ENCODE assay signal across 9 cellular contexts in the genomic region with DNA sequence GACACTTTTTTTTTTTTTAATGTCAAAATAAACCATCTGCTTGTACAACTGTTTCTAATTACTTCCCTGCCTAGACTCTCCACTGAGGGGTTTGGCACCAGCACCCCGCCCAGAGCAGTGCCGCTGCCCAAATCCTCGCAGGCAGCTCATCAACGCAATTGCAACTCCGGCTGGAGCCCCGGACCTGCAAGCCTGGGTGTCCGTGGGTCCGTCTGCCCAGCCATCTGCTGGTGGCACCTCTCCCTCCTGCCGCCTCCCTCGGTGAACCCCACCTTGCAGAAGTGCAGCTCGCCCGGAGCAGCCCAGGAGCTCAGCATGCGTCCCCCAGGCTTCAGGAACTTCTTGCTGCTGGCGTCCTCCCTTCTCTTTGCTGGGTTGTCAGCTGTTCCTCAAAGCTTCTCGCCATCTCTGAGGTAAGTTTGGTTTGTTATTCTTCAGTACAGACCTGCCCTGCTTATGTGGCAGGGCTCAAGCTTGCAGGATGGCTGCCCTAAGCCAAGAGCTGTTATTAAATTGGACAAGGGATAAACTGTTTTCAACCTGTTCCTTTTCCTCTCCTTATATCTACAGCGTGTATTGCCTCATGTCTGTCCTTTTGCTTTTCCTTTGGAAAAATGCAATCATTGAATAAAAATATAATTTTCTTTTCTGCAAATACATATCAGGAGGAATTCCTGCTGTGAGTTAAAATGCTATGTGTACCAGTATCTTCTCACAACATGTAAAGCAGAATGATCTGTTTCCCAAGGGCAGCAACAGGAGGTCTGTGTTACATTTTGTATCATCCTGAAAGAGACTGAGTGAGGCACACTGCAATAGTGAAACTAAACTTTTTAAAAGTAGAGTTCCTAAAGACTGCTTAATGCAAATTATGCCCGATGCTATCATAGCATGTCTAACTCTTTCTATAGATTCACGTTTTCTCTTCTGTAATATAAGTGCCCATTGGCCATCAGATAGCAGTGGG. TPM values are rescaled to one million over a fixed set of nuclear protein-coding genes. Genes with fewer than 3 reads are reported as not detected.
A peak's percentile ranks its signal among the peaks of the same experiment; 100 is the strongest.
DNase-seq lines count a peak whose midpoint lies in the region; ATAC-seq and TF ChIP-seq lines count a peak whose summit lies in the region.
"Had no signal": no experiment of that assay in that cellular context is flagged by ENCODE, and none has a peak within 500 bp of the region (broad histone marks: within the 10 kb centered on the region; RNA-seq: fewer than 3 reads in every experiment).

Gene ITGBL1, plus strand, starts transcription at position 157 of the 967 bp plus-strand sequence. Its CDS starts 159 bp downstream, at position 316.

- no peaks in the 10 kb centered on the region for H3K36me3 ChIP-seq in ES-I3 (ENCODE audit: insufficient read depth, low read length)
- 0 out of 2 replicates have a peak, but pooled peaks cover 2% of the 10 kb centered on the region for H3K36me3 ChIP-seq in MG63
- H3K36me3 ChIP-seq in esophagus squamous epithelium, result no peaks in the 10 kb centered on the region
- H3K36me3 ChIP-seq in gastrocnemius medialis, result no peaks in the 10 kb centered on the region

- TF ChIP-seq POLR2A in esophagus squamous epithelium (IDR thresholded peaks at IDR 0.05), result no peak
- no peak for TF ChIP-seq POLR2A in gastrocnemius medialis (IDR thresholded peaks at IDR 0.05)

- H3K9ac ChIP-seq in ES-I3 (ENCODE audit: low read depth, low read length), result peak within 1 kb of the TSS; percentile 39; the same call in 1 of the 2 replicates

- TF ChIP-seq CTCF in esophagus squamous epithelium (IDR thresholded peaks at IDR 0.05) (no peak), gastrocnemius medialis (IDR thresholded peaks at IDR 0.05 in 4 of 5, conservative IDR thresholded peaks at IDR 0.05 in 1 of 5) (no peak)

- 45 to 50% methylated on average over 12 of the region's 18 CpGs for WGBS in esophagus squamous epithelium, 2 donors

- H3K27me3 Mint-ChIP-seq in activated T-helper 2 cell treated with anti-CD3 and anti-CD28 coated beads, Interferon-gamma antibody, Interleukin-2, Interleukin-4, amounts not matched to agents 10 μg/mL and 5 μg/mL and 100 μg/mL, durations not matched to agents 14 hours and 24 hours and 36 hours (ENCODE audit: low read depth), result peaks cover 11% of the 10 kb centered on the region

- peak; percentile 93 for ATAC-seq in GM21576 (IDR thresholded peaks at IDR 0.05; ENCODE audit: unreplicated experiment)
- no peak for ATAC-seq in gastrocnemius medialis
- ATAC-seq: K562 had no signal

- intact Hi-C loops in esophagus squamous epithelium (cut with DNase I), result no loop called here
- intact Hi-C loops in gastrocnemius medialis (cut with DNase I; ENCODE audit: low total_unique reads), result no loop called here
- intact Hi-C loops in activated T-helper 2 cell treated with anti-CD3 and anti-CD28 coated beads, Interferon-gamma antibody, Interleukin-2, Interleukin-4, amounts not matched to agents 10 μg/mL and 5 μg/mL and 100 μg/mL, durations not matched to agents 14 hours and 24 hours and 36 hours (cut with micrococcal nuclease), result no loop called here

- in situ Hi-C loops in gastrocnemius medialis (cut with MboI; ENCODE audit: low sequenced_read_pairs in 4 of 4), result no loop called here

- H3K27ac Mint-ChIP-seq in activated T-helper 2 cell treated with anti-CD3 and anti-CD28 coated beads, Interferon-gamma antibody, Interleukin-2, Interleukin-4, amounts not matched to agents 10 μg/mL and 5 μg/mL and 100 μg/mL, durations not matched to agents 14 hours and 24 hours and 36 hours, result no peak within 1 kb of the TSS

- H3K27ac ChIP-seq in esophagus squamous epithelium, result peak within 1 kb of the TSS in 2 of 4 donors; percentile 54 to 61
- H3K27ac ChIP-seq in gastrocnemius medialis, result peak within 1 kb of the TSS in 3 of 4 donors; percentile 21 to 54 (median 22)

- H3K4me1 ChIP-seq in ES-I3 (ENCODE audit: insufficient read depth, low read length) (peaks cover 17% of the 10 kb centered on the region), esophagus squamous epithelium (peaks cover 0 to 32% (median 4%) of the 10 kb centered on the region in 3 donors), gastrocnemius medialis (no peaks in the 10 kb centered on the region)

- H3K4me3 Mint-ChIP-seq in activated T-helper 2 cell treated with anti-CD3 and anti-CD28 coated beads, Interferon-gamma antibody, Interleukin-2, Interleukin-4, amounts not matched to agents 10 μg/mL and 5 μg/mL and 100 μg/mL, durations not matched to agents 14 hours and 24 hours and 36 hours (ENCODE audit: low read depth), result no peak within 1 kb of the TSS

- peak; percentile 66 for DNase-seq in MG63
- no peak for DNase-seq in esophagus squamous epithelium (lab: John Stamatoyannopoulos, UW)
- no peak for DNase-seq in gastrocnemius medialis
- no peak for DNase-seq in activated T-helper 2 cell treated with anti-CD3 and anti-CD28 coated beads, Interferon-gamma antibody, Interleukin-2, Interleukin-4, amounts not matched to agents 10 μg/mL and 5 μg/mL and 100 μg/mL, durations not matched to agents 14 hours and 24 hours and 36 hours (ENCODE audit: low spot score)
- DNase-seq in NCI-H774 (lab: John Stamatoyannopoulos, UW), result no peak
- DNase-seq in occipital lobe (lab: John Stamatoyannopoulos, UW), result no peak

- H3K4me3 ChIP-seq in MG63 (peak within 1 kb of the TSS; percentile 59), esophagus squamous epithelium (peak within 1 kb of the TSS; percentile 35 to 69 (median 50)), gastrocnemius medialis (peak within 1 kb of the TSS; percentile 29 to 51 (median 46))
- H3K4me3 ChIP-seq: K562 had no signal

- H3K27me3 ChIP-seq in MG63 (no peaks in the 10 kb centered on the region), esophagus squamous epithelium (peaks cover 0 to 19% (median 0%) of the 10 kb centered on the region in 4 donors), gastrocnemius medialis (no peaks in the 10 kb centered on the region)

- H3K9me3 Mint-ChIP-seq in activated T-helper 2 cell treated with anti-CD3 and anti-CD28 coated beads, Interferon-gamma antibody, Interleukin-2, Interleukin-4, amounts not matched to agents 10 μg/mL and 5 μg/mL and 100 μg/mL, durations not matched to agents 14 hours and 24 hours and 36 hours, result no peaks in the 10 kb centered on the region

- H3K4me1 Mint-ChIP-seq in activated T-helper 2 cell treated with anti-CD3 and anti-CD28 coated beads, Interferon-gamma antibody, Interleukin-2, Interleukin-4, amounts not matched to agents 10 μg/mL and 5 μg/mL and 100 μg/mL, durations not matched to agents 14 hours and 24 hours and 36 hours (ENCODE audit: low read depth), result no peaks in the 10 kb centered on the region

- H3K9me3 ChIP-seq in ES-I3 (ENCODE audit: control insufficient read depth, insufficient read depth, low read length), result no peaks in the 10 kb centered on the region
- H3K9me3 ChIP-seq in MG63, result no peaks in the 10 kb centered on the region
- H3K9me3 ChIP-seq in esophagus squamous epithelium, result no peaks in the 10 kb centered on the region
- H3K9me3 ChIP-seq in gastrocnemius medialis, result no peaks in the 10 kb centered on the region

- H3K36me3 Mint-ChIP-seq in activated T-helper 2 cell treated with anti-CD3 and anti-CD28 coated beads, Interferon-gamma antibody, Interleukin-2, Interleukin-4, amounts not matched to agents 10 μg/mL and 5 μg/mL and 100 μg/mL, durations not matched to agents 14 hours and 24 hours and 36 hours (ENCODE audit: low read depth), result no peaks in the 10 kb centered on the region

RNA-seq across cellular contexts. Expression of gene ITGBL1, which starts in this region (rescaled TPM):
- total RNA-seq in MG63 (2014; rRNA removed; shearing (Covaris generic); ENCODE audit: low replicate concordance), result 9.4 and 11.6 TPM in 2 replicates
- 10 to 100 TPM in 1 of 4 donors, 1 to 10 TPM in 2, under 1 TPM in 1; 0.83 to 28.0 (median 3.0) TPM for total RNA-seq in esophagus squamous epithelium
- 1 to 10 TPM in 3 of 4 donors, under 1 TPM in 1; 0.61 to 6.7 (median 5.0) TPM for total RNA-seq in gastrocnemius medialis
- not detected in 2 replicates for total RNA-seq in activated T-helper 2 cell treated with anti-CD3 and anti-CD28 coated beads, Interferon-gamma antibody, Interleukin-2, Interleukin-4, amounts not matched to agents 10 μg/mL and 5 μg/mL and 100 μg/mL, durations not matched to agents 14 hours and 24 hours and 36 hours
- 1.1 TPM for total RNA-seq in occipital lobe
